ENCODE assay signal across 17 cellular contexts in genomic region chr10:33800986-33801385, GRCh38.
"Had no signal": no experiment of that assay in that cellular context is flagged by ENCODE, and none has a peak within 500 bp of the region (broad histone marks: within the 10 kb centered on the region; RNA-seq: fewer than 3 reads in every experiment).

No MANE protein-coding gene starts in this region.

- H3K36me3 ChIP-seq: adrenal gland, gastroesophageal sphincter, left lung, right lobe of liver, upper lobe of left lung had no signal

- H3K27me3 ChIP-seq: adrenal gland, gastroesophageal sphincter, left lung, right lobe of liver, upper lobe of left lung had no signal

- DNase-seq: activated CD4-positive, alpha-beta memory T cell treated with anti-CD3 and anti-CD28 coated beads, Interleukin-2, amount 10 ng/mL, durations not matched to agents 7 days and 5 days; activated CD4-positive, alpha-beta T cell treated with anti-CD3 and anti-CD28 coated beads for 4 hours; activated effector memory CD4-positive, alpha-beta T cell treated with Interleukin-2 at 50 U/mL for 16 hours; activated T-cell treated with anti-CD3 and anti-CD28 coated beads, Interleukin-2, amount 50 U/mL, for 24 hours; adrenal gland; central memory CD4-positive, alpha-beta T cell; cortex of kidney; effector CD8-positive, alpha-beta T cell; left lung; natural killer cell; right lobe of liver; stimulated activated CD4-positive, alpha-beta T cell treated with anti-CD3 and anti-CD28 coated beads, Interleukin-1b, Interleukin-23, amount 100 ng/mL, for 48 hours; stimulated activated naive CD8-positive, alpha-beta T cell treated with anti-CD3 and anti-CD28 coated beads, Interleukin-15, amount 100 ng/mL, for 72 hours; T-helper 2 cell; upper lobe of left lung had no signal

- H3K27ac ChIP-seq: adrenal gland, gastroesophageal sphincter, left lung, right lobe of liver, upper lobe of left lung had no signal

- H3K4me1 ChIP-seq: adrenal gland, gastroesophageal sphincter, left lung, upper lobe of left lung had no signal

- H3K4me3 ChIP-seq: adrenal gland, gastroesophageal sphincter, left lung, right lobe of liver, upper lobe of left lung had no signal

- ATAC-seq: gastroesophageal sphincter; left lung; natural killer cell; stimulated activated naive CD8-positive, alpha-beta T cell treated with anti-CD3 and anti-CD28 coated beads, Interleukin-15, amount 100 ng/mL, for 72 hours; WTC11 had no signal

- H3K9me3 ChIP-seq: adrenal gland, gastroesophageal sphincter, left lung, right lobe of liver, upper lobe of left lung had no signal
